ENCODE assay signal across 20 cellular contexts in genomic region chr12:115950959-115951358, GRCh38.
DNase-seq lines count a peak whose midpoint lies in the region; ATAC-seq and TF ChIP-seq lines count a peak whose summit lies in the region.
"Had no signal": no experiment of that assay in that cellular context is flagged by ENCODE, and none has a peak within 500 bp of the region (broad histone marks: within the 10 kb centered on the region; RNA-seq: fewer than 3 reads in every experiment).

No MANE protein-coding gene starts in this region.

- H3K4me3 Mint-ChIP-seq in T-helper 1 cell treated with Interleukin-12 subunit alpha and Interleukin-12 subunit beta and Interleukin-4 antibody, amounts not matched to agents 30 μg/mL and 1 μg/mL, for 36 hours: no peak overlapping the region
- peak overlapping the region; percentile 8 for H3K4me3 Mint-ChIP-seq in T-helper 17 cell
- H3K4me3 Mint-ChIP-seq in activated CD8-positive, alpha-beta T cell treated with anti-CD3 and anti-CD28 coated beads, Interleukin-2, amount 10 ng/mL, durations not matched to agents 7 days and 5 days: no peak overlapping the region
- H3K4me3 Mint-ChIP-seq: CD14-positive monocyte; CD4-positive, alpha-beta T cell; CD8-positive, alpha-beta memory T cell; H9 had no signal

- ATAC-seq in T-helper 17 cell (no peak), HG02852 (IDR thresholded peaks at IDR 0.05; ENCODE audit: unreplicated experiment) (no peak)
- no peak for ATAC-seq in activated CD8-positive, alpha-beta T cell treated with anti-CD3 and anti-CD28 coated beads, Interleukin-2, amount 10 ng/mL, durations not matched to agents 7 days and 5 days
- ATAC-seq: HCT116 had no signal

- no peaks in the 10 kb centered on the region for H3K4me1 Mint-ChIP-seq in T-helper 1 cell treated with Interleukin-12 subunit alpha and Interleukin-12 subunit beta and Interleukin-4 antibody, amounts not matched to agents 30 μg/mL and 1 μg/mL, for 36 hours (ENCODE audit: low read depth)
- H3K4me1 Mint-ChIP-seq in T-helper 17 cell: no peaks in the 10 kb centered on the region
- H3K4me1 Mint-ChIP-seq in activated CD8-positive, alpha-beta T cell treated with anti-CD3 and anti-CD28 coated beads, Interleukin-2, amount 10 ng/mL, durations not matched to agents 7 days and 5 days (ENCODE audit: low read depth): no peaks in the 10 kb centered on the region
- H3K4me1 Mint-ChIP-seq: CD14-positive monocyte; CD8-positive, alpha-beta memory T cell had no signal

- no peak for TF ChIP-seq CTCF in esophagus muscularis mucosa (IDR thresholded peaks at IDR 0.05)

- POLR2A ChIA-PET in activated CD8-positive, alpha-beta T cell treated with anti-CD3 and anti-CD28 coated beads, Interleukin-2, amount 10 ng/mL, durations not matched to agents 7 days and 5 days (lab: Charles Lee): no interaction called here

- no peak overlapping the region for H3K4me3 ChIP-seq in esophagus muscularis mucosa
- H3K4me3 ChIP-seq: BLaER1 treated with 17β-estradiol and CSF1 and Interleukin-3, amounts not matched to agents 10 nM and 100 nM; GM23248 had no signal

- no peak for TF ChIP-seq EP300 in esophagus muscularis mucosa (IDR thresholded peaks at IDR 0.05)

- H3K9me3 ChIP-seq in T-helper 17 cell (ENCODE audit: control insufficient read depth, low read length, poor library complexity, severe bottlenecking) (no peaks in the 10 kb centered on the region), esophagus muscularis mucosa (no peaks in the 10 kb centered on the region)
- H3K9me3 ChIP-seq: BE2C; BLaER1 treated with 17β-estradiol and CSF1 and Interleukin-3, amounts not matched to agents 10 nM and 100 nM had no signal

- H3K9me3 Mint-ChIP-seq in T-helper 1 cell treated with Interleukin-12 subunit alpha and Interleukin-12 subunit beta and Interleukin-4 antibody, amounts not matched to agents 30 μg/mL and 1 μg/mL, for 36 hours: no peaks in the 10 kb centered on the region
- H3K9me3 Mint-ChIP-seq in activated CD8-positive, alpha-beta T cell treated with anti-CD3 and anti-CD28 coated beads, Interleukin-2, amount 10 ng/mL, durations not matched to agents 7 days and 5 days (ENCODE audit: insufficient read depth): no peaks in the 10 kb centered on the region
- H3K9me3 Mint-ChIP-seq: CD4-positive, alpha-beta T cell; CD8-positive, alpha-beta memory T cell; H9 had no signal

- peaks cover 0 to 4% (median 0%) of the 10 kb centered on the region in 4 donors for H3K4me1 ChIP-seq in esophagus muscularis mucosa

- WGBS in esophagus muscularis mucosa: 95% methylated on average over 9 of the region's 9 CpGs

- no peaks in the 10 kb centered on the region for H3K27me3 Mint-ChIP-seq in T-helper 1 cell treated with Interleukin-12 subunit alpha and Interleukin-12 subunit beta and Interleukin-4 antibody, amounts not matched to agents 30 μg/mL and 1 μg/mL, for 36 hours (ENCODE audit: low read depth)
- H3K27me3 Mint-ChIP-seq in T-helper 17 cell: no peaks in the 10 kb centered on the region
- no peaks in the 10 kb centered on the region for H3K27me3 Mint-ChIP-seq in activated CD8-positive, alpha-beta T cell treated with anti-CD3 and anti-CD28 coated beads, Interleukin-2, amount 10 ng/mL, durations not matched to agents 7 days and 5 days (ENCODE audit: low read depth)
- H3K27me3 Mint-ChIP-seq: CD4-positive, alpha-beta T cell; CD8-positive, alpha-beta memory T cell had no signal

- no peak for TF ChIP-seq POLR2A in esophagus muscularis mucosa (IDR thresholded peaks at IDR 0.05; ENCODE audit: low read depth)

- no peaks in the 10 kb centered on the region for H3K27me3 ChIP-seq in esophagus muscularis mucosa
- H3K27me3 ChIP-seq: BE2C; BLaER1 treated with 17β-estradiol and CSF1 and Interleukin-3, amounts not matched to agents 10 nM and 100 nM had no signal

- CTCF ChIA-PET in activated CD8-positive, alpha-beta T cell treated with anti-CD3 and anti-CD28 coated beads, Interleukin-2, amount 10 ng/mL, durations not matched to agents 7 days and 5 days (lab: Charles Lee): no interaction called here

- peaks cover 0 to 13% (median 6%) of the 10 kb centered on the region in 4 donors for H3K36me3 ChIP-seq in esophagus muscularis mucosa
- H3K36me3 ChIP-seq: BE2C had no signal

- DNase-seq in T-helper 1 cell: no peak
- no peak for DNase-seq in T-helper 17 cell
- DNase-seq in esophagus muscularis mucosa (ENCODE audit: extremely low spot score): peak; percentile 70
- no peak for DNase-seq in activated CD8-positive, alpha-beta T cell treated with anti-CD3 and anti-CD28 coated beads, Interleukin-2, amount 10 ng/mL, durations not matched to agents 7 days and 5 days
- no peak for DNase-seq in SHP77 treated with DMSO at 0.1 percent for 48 hours (lab: John Stamatoyannopoulos, UW)
- DNase-seq: AML-193; BE2C; Calu3; CD4-positive, alpha-beta T cell; CD8-positive, alpha-beta memory T cell; DMS153; DND-41; GM23248; H9 had no signal

- peak overlapping the region; percentile 23 for H3K27ac Mint-ChIP-seq in T-helper 1 cell treated with Interleukin-12 subunit alpha and Interleukin-12 subunit beta and Interleukin-4 antibody, amounts not matched to agents 30 μg/mL and 1 μg/mL, for 36 hours
- H3K27ac Mint-ChIP-seq in T-helper 17 cell: peak overlapping the region; percentile 5
- no peak overlapping the region for H3K27ac Mint-ChIP-seq in activated CD8-positive, alpha-beta T cell treated with anti-CD3 and anti-CD28 coated beads, Interleukin-2, amount 10 ng/mL, durations not matched to agents 7 days and 5 days
- H3K27ac Mint-ChIP-seq: CD4-positive, alpha-beta T cell; CD8-positive, alpha-beta memory T cell; H9 had no signal

- H3K36me3 Mint-ChIP-seq in T-helper 1 cell treated with Interleukin-12 subunit alpha and Interleukin-12 subunit beta and Interleukin-4 antibody, amounts not matched to agents 30 μg/mL and 1 μg/mL, for 36 hours (ENCODE audit: low read depth): peaks cover 3% of the 10 kb centered on the region
- peaks cover 4% of the 10 kb centered on the region for H3K36me3 Mint-ChIP-seq in T-helper 17 cell (ENCODE audit: low read depth)
- H3K36me3 Mint-ChIP-seq in activated CD8-positive, alpha-beta T cell treated with anti-CD3 and anti-CD28 coated beads, Interleukin-2, amount 10 ng/mL, durations not matched to agents 7 days and 5 days (ENCODE audit: low read depth): no peaks in the 10 kb centered on the region

- intact Hi-C loops in esophagus muscularis mucosa (cut with DNase I): no loop called here

- H3K27ac ChIP-seq in esophagus muscularis mucosa (replicated peaks in 1 of 4): no peak overlapping the region
- H3K27ac ChIP-seq: 22Rv1; BLaER1 treated with 17β-estradiol and CSF1 and Interleukin-3, amounts not matched to agents 10 nM and 100 nM; GM23248 had no signal
